Comparison of ENCODE assay signal across 15 cellular contexts in the genomic region with DNA sequence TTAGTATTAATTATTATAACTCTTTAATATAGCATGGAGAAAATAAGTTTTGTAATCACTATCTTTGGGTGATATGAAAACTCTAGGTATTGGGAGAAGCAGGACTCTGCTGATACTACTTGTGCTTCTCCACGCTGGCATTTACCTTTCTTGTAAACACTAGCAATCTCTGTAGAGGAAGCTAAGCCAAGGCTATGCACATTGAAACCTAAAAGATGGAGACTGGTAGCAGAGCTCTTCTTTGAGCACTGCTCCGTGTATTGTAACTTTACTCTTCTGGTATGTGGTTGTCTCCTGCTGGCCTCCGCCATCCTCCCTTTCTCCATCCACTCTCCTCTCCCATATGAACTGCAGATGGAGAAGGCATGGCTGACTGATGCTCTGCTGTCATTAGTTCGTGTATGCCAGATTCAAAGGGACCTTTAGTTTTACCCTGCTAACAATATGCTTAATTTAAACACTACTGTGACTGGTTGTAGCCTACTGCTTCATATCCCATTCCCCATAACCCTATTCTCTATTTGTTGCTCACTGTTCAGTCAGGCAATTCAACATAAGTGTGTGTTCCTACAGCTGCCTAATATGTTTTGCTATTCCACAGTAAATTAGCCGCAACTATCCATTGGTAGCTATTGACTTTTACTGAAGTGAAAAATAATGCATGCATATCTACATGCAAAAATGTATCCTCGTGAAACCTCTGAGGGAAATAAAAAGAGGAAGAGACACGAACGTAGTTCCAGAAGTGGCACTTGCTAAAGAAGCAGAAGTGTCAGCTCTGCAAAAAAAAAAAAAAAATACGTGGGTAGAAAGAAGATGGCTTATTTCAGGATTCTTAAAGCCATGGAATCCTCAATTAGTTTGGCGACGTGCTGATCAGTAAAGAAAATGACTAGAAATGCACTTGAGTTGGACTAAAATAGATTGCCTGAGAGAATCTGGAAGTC. TPM values are rescaled to one million over a fixed set of nuclear protein-coding genes. Genes with fewer than 3 reads are reported as not detected.
DNase-seq lines count a peak whose midpoint lies in the region; ATAC-seq and TF ChIP-seq lines count a peak whose summit lies in the region.
"Had no signal": no experiment of that assay in that cellular context is flagged by ENCODE, and none has a peak within 500 bp of the region (broad histone marks: within the 10 kb centered on the region; RNA-seq: fewer than 3 reads in every experiment).

No MANE protein-coding gene starts in this region.

- no peaks in the 10 kb centered on the region; a peak in 1 of 7 replicates for H3K36me3 Mint-ChIP-seq in H9 (ENCODE audit: insufficient read depth in 1 of 3, low read depth in 3 of 3)

- no peak overlapping the region for H4K91ac ChIP-seq in H9 (ENCODE audit: insufficient read length, low read depth, low read length)

- H3K14ac ChIP-seq in H9 (ENCODE audit: insufficient read depth, low read length) = no peak overlapping the region

- H3K79me1 ChIP-seq in H9 (ENCODE audit: insufficient read depth, low read depth, low read length, poor library complexity, severe bottlenecking) = no peaks in the 10 kb centered on the region

- H4K8ac ChIP-seq in H9 (replicated peaks; ENCODE audit: insufficient read length, low read depth, low read length) = no peak overlapping the region

- TF ChIP-seq POLR2A in gastrocnemius medialis (IDR thresholded peaks at IDR 0.05) = no peak

- H3K4me1 ChIP-seq in Karpas-422 (ENCODE audit: low read length) (peaks cover 36% of the 10 kb centered on the region), gastrocnemius medialis (no peaks in the 10 kb centered on the region), H9 (ENCODE audit: insufficient read depth, low read length) (peaks cover 2% of the 10 kb centered on the region; the same call in 1 of the 2 replicates)
- H3K4me1 ChIP-seq: psoas muscle, uterus had no signal

- H3K27me3 ChIP-seq in Karpas-422 (ENCODE audit: low read length) = no peaks in the 10 kb centered on the region
- no peaks in the 10 kb centered on the region for H3K27me3 ChIP-seq in gastrocnemius medialis
- H3K27me3 ChIP-seq in H9 (ENCODE audit: insufficient read depth, low read length) = no peaks in the 10 kb centered on the region
- H3K27me3 ChIP-seq: uterus had no signal

- H3K4me1 Mint-ChIP-seq in H9 = peaks cover 6 to 7% of the 10 kb centered on the region in 2 experiments

- no peak overlapping the region for H3K27ac Mint-ChIP-seq in H9

- peak overlapping the region; percentile 62 for H3K4me2 ChIP-seq in Karpas-422 (ENCODE audit: low read depth, low read length, poor library complexity, severe bottlenecking)
- no peak overlapping the region for H3K4me2 ChIP-seq in H9 (ENCODE audit: insufficient read depth, insufficient read length, low read length)

- H2BK20ac ChIP-seq in H9 (ENCODE audit: low read depth, low read length, poor library complexity, severe bottlenecking) = no peak overlapping the region

- H3K36me3 ChIP-seq in Karpas-422 (ENCODE audit: insufficient read depth, low read length) (no peaks in the 10 kb centered on the region), gastrocnemius medialis (no peaks in the 10 kb centered on the region)
- H3K36me3 ChIP-seq: uterus had no signal

- no peak overlapping the region for H2BK12ac ChIP-seq in H9 (ENCODE audit: insufficient read length, low read depth, low read length)

- H2BK5ac ChIP-seq in H9 (ENCODE audit: insufficient read length, low read length) = no peak overlapping the region

- no peak overlapping the region for H3K9ac ChIP-seq in Karpas-422 (ENCODE audit: low read length)
- no peak overlapping the region for H3K9ac ChIP-seq in H9 (ENCODE audit: extremely low read depth, insufficient read length, low read length)

- no peak overlapping the region for H3K4me3 Mint-ChIP-seq in H9

- in situ Hi-C loops in GM13977 (cut with MboI; ENCODE audit: low pct_unique_long_range_greater_than_20kb, low sequenced_read_pairs, unreplicated experiment) = no loop called here
- in situ Hi-C loops in gastrocnemius medialis (cut with MboI; ENCODE audit: low sequenced_read_pairs in 4 of 4) = no loop called here

- H3K4ac ChIP-seq in H9 (ENCODE audit: low read depth, low read length) = no peak overlapping the region

- H3K23ac ChIP-seq in H9 (ENCODE audit: insufficient read length, low read depth, low read length) = no peak overlapping the region

- H3K56ac ChIP-seq in H9 (ENCODE audit: insufficient read length, low read depth, low read length) = no peak overlapping the region

- H3K18ac ChIP-seq in H9 (ENCODE audit: insufficient read length, low read depth, low read length) = no peak overlapping the region

- no peaks in the 10 kb centered on the region for H3K9me2 ChIP-seq in Karpas-422 (replicated peaks; ENCODE audit: insufficient read depth, low read length)

- no peak overlapping the region for H2AK5ac ChIP-seq in H9 (ENCODE audit: insufficient read length, low read length)

- no peak overlapping the region for H2BK15ac ChIP-seq in H9 (ENCODE audit: low read depth, low read length)

- WGBS in H9 (ENCODE audit: extremely low coverage, insufficient read length, low lambda C conversion rate) = no CpG with 5 or more reads among the region's 11 CpGs

- H4K5ac ChIP-seq in H9 (ENCODE audit: insufficient read length, low read depth, low read length) = no peak overlapping the region

- ATAC-seq in GM18498 (IDR thresholded peaks at IDR 0.05; ENCODE audit: unreplicated experiment) (peak; percentile 67), GM21528 (IDR thresholded peaks at IDR 0.05; ENCODE audit: low FRiP score, unreplicated experiment) (peak; percentile 65), GM21360 (IDR thresholded peaks at IDR 0.05; ENCODE audit: unreplicated experiment) (no peak), gastrocnemius medialis (no peak)
- ATAC-seq: psoas muscle had no signal

- intact Hi-C loops in gastrocnemius medialis (cut with DNase I; ENCODE audit: low total_unique reads) = no loop called here

- TF ChIP-seq CTCF in GM13977 (IDR thresholded peaks at IDR 0.05; ENCODE audit: extremely low read depth, insufficient read depth, missing control alignments) (no peak), gastrocnemius medialis (IDR thresholded peaks at IDR 0.05 in 4 of 5, conservative IDR thresholded peaks at IDR 0.05 in 1 of 5) (no peak), H9 (conservative IDR thresholded peaks at IDR 0.05) (no peak)

- H3K27me3 Mint-ChIP-seq in H9 (ENCODE audit: low read depth) = no peaks in the 10 kb centered on the region

- no peak overlapping the region for H2BK120ac ChIP-seq in H9 (ENCODE audit: low read depth, low read length, poor library complexity, severe bottlenecking)

- no peak overlapping the region for H2AFZ ChIP-seq in Karpas-422 (ENCODE audit: low read length)
- no peak overlapping the region for H2AFZ ChIP-seq in H9 (ENCODE audit: low read length)

- DNase-seq in Karpas-422 = peak; percentile 86
- peak; percentile 25 for DNase-seq in germinal center (ENCODE audit: low spot score)
- no peak for DNase-seq in GM13977 (ENCODE audit: low spot score)
- no peak for DNase-seq in gastrocnemius medialis
- DNase-seq in H9 = no peak
- DNase-seq: activated gamma-delta T cell treated with Interleukin-2 at 50 U/mL for 16 hours; effector memory CD4-positive, alpha-beta T cell; NCI-H1436 treated with DMSO at 0.1 percent for 48 hours; NCI-H510A; psoas muscle; RPMI8226; uterus had no signal

- H3K79me2 ChIP-seq in Karpas-422 (ENCODE audit: low read length) (no peaks in the 10 kb centered on the region), H9 (ENCODE audit: insufficient read depth, low read length) (no peaks in the 10 kb centered on the region)

- H3K9me3 Mint-ChIP-seq in H9 = no peaks in the 10 kb centered on the region; a peak in 1 of 5 replicates

- no peaks in the 10 kb centered on the region for H3K9me3 ChIP-seq in Karpas-422 (ENCODE audit: low read length)
- no peaks in the 10 kb centered on the region for H3K9me3 ChIP-seq in gastrocnemius medialis
- H3K9me3 ChIP-seq in H9 (ENCODE audit: control insufficient read depth, low read depth, low read length) = no peaks in the 10 kb centered on the region
- H3K9me3 ChIP-seq: psoas muscle, uterus had no signal

- H3K4me3 ChIP-seq in Karpas-422 (ENCODE audit: low read length) (peak overlapping the region; percentile 9), gastrocnemius medialis (no peak overlapping the region)
- H3K4me3 ChIP-seq: psoas muscle, uterus had no signal

- no peaks in the 10 kb centered on the region for H4K20me1 ChIP-seq in Karpas-422 (ENCODE audit: insufficient read depth, low read depth, low read length)
- no peaks in the 10 kb centered on the region for H4K20me1 ChIP-seq in H9 (ENCODE audit: control insufficient read depth, insufficient read depth, insufficient read length)

- H3T11ph ChIP-seq in H9 (ENCODE audit: low read length) = no peak overlapping the region

- no peaks in the 10 kb centered on the region for H3K23me2 ChIP-seq in H9 (ENCODE audit: insufficient read length, low read depth, low read length, poor library complexity, severe bottlenecking)

- H3K27ac ChIP-seq in Karpas-422 (ENCODE audit: low read length) (peak overlapping the region; percentile 24), gastrocnemius medialis (no peak overlapping the region), H9 (ENCODE audit: insufficient read length, low read depth, low read length) (no peak overlapping the region)
- H3K27ac ChIP-seq: psoas muscle, uterus had no signal

RNA-seq across cellular contexts. Expression of a gene that starts 55.6 kb away (rescaled TPM):
- 0.87 and 3.6 TPM in 2 replicates for total RNA-seq in Karpas-422 (2014; rRNA removed; shearing (Covaris generic); ENCODE audit: low replicate concordance)
- total RNA-seq in gastrocnemius medialis = under 1 TPM; 0.39 to 0.83 (median 0.63) TPM
- 0.37 and 0.57 TPM in 2 replicates for total RNA-seq in H9 (2021)

Comparison
In these comparisons a context has a peak if more than half of its experiments do, and no peak if none do; other contexts are left out.
1. ATAC-seq: peak in GM18498 (single experiment) and GM21528 (single experiment); none in GM21360 (single experiment) and gastrocnemius medialis (0 of 2).
2. DNase-seq: peak in Karpas-422 (single experiment) and germinal center (single experiment); none in GM13977 (single experiment), gastrocnemius medialis (0 of 2) and H9 (single experiment).